8 cellular contexts compared by ENCODE assay signal in the genomic region with DNA sequence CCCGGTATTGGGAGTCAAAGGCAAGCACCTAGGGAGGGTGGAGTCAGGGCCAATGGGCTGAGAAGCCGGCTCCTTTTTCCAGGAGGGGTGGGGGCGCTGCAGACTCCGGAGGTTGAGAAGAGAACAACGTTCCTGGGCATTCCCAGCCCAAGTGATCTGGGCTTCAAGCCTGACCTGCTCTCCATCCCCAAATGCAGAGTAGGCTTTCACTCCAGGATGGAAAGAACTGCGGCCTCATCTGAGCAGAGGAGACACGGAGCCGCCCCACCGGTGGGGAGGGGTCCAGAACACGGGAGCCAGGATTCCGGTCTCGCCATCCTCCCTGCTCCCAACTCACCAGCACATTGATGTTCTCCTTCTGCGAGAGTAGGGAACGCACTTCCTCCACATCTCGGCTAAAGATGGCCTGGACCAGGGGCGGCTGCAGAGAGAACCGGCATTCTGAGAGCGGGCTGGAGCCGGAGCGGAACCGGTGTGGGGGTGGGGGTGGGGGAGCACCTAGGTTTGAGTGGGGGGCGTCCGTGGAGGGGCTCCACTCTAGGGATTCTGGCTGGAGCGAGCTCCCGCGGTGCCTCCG. TPM values are rescaled to one million over a fixed set of nuclear protein-coding genes. Genes with fewer than 3 reads are reported as not detected.
DNase-seq lines count a peak whose midpoint lies in the region; ATAC-seq and TF ChIP-seq lines count a peak whose summit lies in the region.

No MANE protein-coding gene starts in this region.

- H3K9me3 Mint-ChIP-seq in T-helper 2 cell treated with Interferon-gamma antibody and Interleukin-4, amounts not matched to agents 5 μg/mL and 100 μg/mL, for 36 hours, result no peaks in the 10 kb centered on the region
- peaks cover 2% of the 10 kb centered on the region for H3K9me3 Mint-ChIP-seq in nephron

- peak overlapping the region; percentile 94 for H3K9ac ChIP-seq in SK-N-MC (ENCODE audit: insufficient read length)

- H3K36me3 ChIP-seq in SK-N-MC (ENCODE audit: insufficient read depth, low read length), result peaks cover 41% of the 10 kb centered on the region

- DNase-seq in T-helper 2 cell treated with Interferon-gamma antibody and Interleukin-4, amounts not matched to agents 5 μg/mL and 100 μg/mL, for 36 hours (ENCODE audit: low spot score), result no peak
- DNase-seq in T-helper 2 cell (no peak), SK-N-MC (ENCODE audit: low read depth, low spot score) (no peak), NOMO-1 treated with dmso at 0.1 percent for 144 hours (lab: John Stamatoyannopoulos, UW; ENCODE audit: unreplicated experiment) (no peak)

- peaks cover 10% of the 10 kb centered on the region for H3K4me1 Mint-ChIP-seq in T-helper 2 cell treated with Interferon-gamma antibody and Interleukin-4, amounts not matched to agents 5 μg/mL and 100 μg/mL, for 36 hours (ENCODE audit: low read depth)
- H3K4me1 Mint-ChIP-seq in nephron, result peaks cover 40% of the 10 kb centered on the region

- H3K4me3 Mint-ChIP-seq in T-helper 2 cell treated with Interferon-gamma antibody and Interleukin-4, amounts not matched to agents 5 μg/mL and 100 μg/mL, for 36 hours, result peak overlapping the region; percentile 87
- peak overlapping the region; percentile 96 for H3K4me3 Mint-ChIP-seq in nephron

- H3K9me3 ChIP-seq in SK-N-MC (ENCODE audit: low read depth, low read length), result no peaks in the 10 kb centered on the region

- H3K27ac Mint-ChIP-seq in T-helper 2 cell treated with Interferon-gamma antibody and Interleukin-4, amounts not matched to agents 5 μg/mL and 100 μg/mL, for 36 hours, result peak overlapping the region; percentile 74
- H3K27ac Mint-ChIP-seq in nephron, result peak overlapping the region; percentile 81 to 94 (median 91)

- peak overlapping the region; percentile 84 for H3K4me3 ChIP-seq in SK-N-MC

- no peaks in the 10 kb centered on the region for H3K27me3 Mint-ChIP-seq in T-helper 2 cell treated with Interferon-gamma antibody and Interleukin-4, amounts not matched to agents 5 μg/mL and 100 μg/mL, for 36 hours (ENCODE audit: low read depth)
- no peaks in the 10 kb centered on the region for H3K27me3 Mint-ChIP-seq in nephron (ENCODE audit: low read depth)

- no peak overlapping the region for H3K27ac ChIP-seq in SK-N-MC

- peak; percentile 20 for ATAC-seq in HG03432 (IDR thresholded peaks at IDR 0.05; ENCODE audit: unreplicated experiment)
- peak; percentile 6 for ATAC-seq in esophagus mucosa
- ATAC-seq in HG02678 (IDR thresholded peaks at IDR 0.05; ENCODE audit: unreplicated experiment), result no peak

- TF ChIP-seq CTCF in nephron (IDR thresholded peaks at IDR 0.05; ENCODE audit: unreplicated experiment in 3 of 3), result no peak

- H3K36me3 Mint-ChIP-seq in T-helper 2 cell treated with Interferon-gamma antibody and Interleukin-4, amounts not matched to agents 5 μg/mL and 100 μg/mL, for 36 hours (ENCODE audit: low read depth), result peaks cover 22% of the 10 kb centered on the region
- peaks cover 31% of the 10 kb centered on the region for H3K36me3 Mint-ChIP-seq in nephron (ENCODE audit: low read depth)

RNA-seq across cellular contexts. Expression of a gene that starts 0.6 kb away (rescaled TPM):
- 19.8 TPM for total RNA-seq in esophagus mucosa

RNA-seq across cellular contexts. Expression of a gene that starts 9.2 kb away (rescaled TPM):
- 3.1 TPM for total RNA-seq in esophagus mucosa

RNA-seq across cellular contexts. Expression of a gene that starts 27.7 kb away (rescaled TPM):
- not detected for total RNA-seq in esophagus mucosa

RNA-seq across cellular contexts. Expression of a gene that starts 33.4 kb away (rescaled TPM):
- 26.5 TPM for total RNA-seq in esophagus mucosa

RNA-seq across cellular contexts. Expression of a gene that starts 35.9 kb away (rescaled TPM):
- 26.9 TPM for total RNA-seq in esophagus mucosa
